In genomic region chr15:68578960-68579935, GRCh38 we compare ENCODE assay signal across 8 cellular contexts. TPM values are rescaled to one million over a fixed set of nuclear protein-coding genes. Genes with fewer than 3 reads are reported as not detected.
DNase-seq lines count a peak whose midpoint lies in the region; ATAC-seq, FAIRE-seq and TF ChIP-seq lines count a peak whose summit lies in the region.

A gene with protein sequence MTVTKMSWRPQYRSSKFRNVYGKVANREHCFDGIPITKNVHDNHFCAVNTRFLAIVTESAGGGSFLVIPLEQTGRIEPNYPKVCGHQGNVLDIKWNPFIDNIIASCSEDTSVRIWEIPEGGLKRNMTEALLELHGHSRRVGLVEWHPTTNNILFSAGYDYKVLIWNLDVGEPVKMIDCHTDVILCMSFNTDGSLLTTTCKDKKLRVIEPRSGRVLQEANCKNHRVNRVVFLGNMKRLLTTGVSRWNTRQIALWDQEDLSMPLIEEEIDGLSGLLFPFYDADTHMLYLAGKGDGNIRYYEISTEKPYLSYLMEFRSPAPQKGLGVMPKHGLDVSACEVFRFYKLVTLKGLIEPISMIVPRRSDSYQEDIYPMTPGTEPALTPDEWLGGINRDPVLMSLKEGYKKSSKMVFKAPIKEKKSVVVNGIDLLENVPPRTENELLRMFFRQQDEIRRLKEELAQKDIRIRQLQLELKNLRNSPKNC (plus strand): TSS chr15:68578993. CDS start chr15:68579263, 270 bp downstream.

- H3K4me3 ChIP-seq in A549 (peak within 1 kb of the TSS; percentile 63), GM23248 (peak within 1 kb of the TSS; percentile 83), SJCRH30 (peak within 1 kb of the TSS; percentile 30), ectodermal cell (ENCODE audit: insufficient read depth, low read depth, low read length) (peak within 1 kb of the TSS; percentile 46), mesendoderm (ENCODE audit: low read length) (peak within 1 kb of the TSS; percentile 38)

- no peak for FAIRE-seq in A549 (lab: Jason Lieb, UNC)

- H3K23ac ChIP-seq in mesendoderm (ENCODE audit: low read length), result no peak within 1 kb of the TSS

- H3K4me1 ChIP-seq in A549 (0 out of 3 replicates have a peak, but pooled peaks cover 4% of the 10 kb centered on the region), GM23248 (ENCODE audit: insufficient read depth) (peaks cover 8% of the 10 kb centered on the region; the same call in 1 of the 2 replicates), SJCRH30 (no peaks in the 10 kb centered on the region), ectodermal cell (ENCODE audit: control insufficient read depth, insufficient read depth, low read length) (peaks cover 24% of the 10 kb centered on the region), mesendoderm (ENCODE audit: control insufficient read depth, low read depth, low read length) (peaks cover 1% of the 10 kb centered on the region)

- H3K9me3 ChIP-seq in A549, result no peaks in the 10 kb centered on the region
- H3K9me3 ChIP-seq in GM23248 (ENCODE audit: low read depth), result no peaks in the 10 kb centered on the region
- H3K9me3 ChIP-seq in SJCRH30 (replicated peaks), result no peaks in the 10 kb centered on the region
- no peaks in the 10 kb centered on the region for H3K9me3 ChIP-seq in ectodermal cell (ENCODE audit: control insufficient read depth, low read length)

- in situ Hi-C loops in GM23248 (cut with MboI), result no loop called here

- POLR2A ChIA-PET in A549 (lab: Yijun Ruan, JAX), result no interaction called here

- no peak within 1 kb of the TSS for H2BK5ac ChIP-seq in mesendoderm (ENCODE audit: low read length)

- peak within 1 kb of the TSS; percentile 81 for H3K4ac ChIP-seq in mesendoderm (ENCODE audit: low read depth, low read length)

- H3K27me3 ChIP-seq in GM23248 (replicated peaks; ENCODE audit: insufficient read depth) (no peaks in the 10 kb centered on the region), SJCRH30 (peaks cover 19% of the 10 kb centered on the region), ectodermal cell (ENCODE audit: control insufficient read depth, insufficient read depth, low read length, poor library complexity, severe bottlenecking) (peaks cover 35% of the 10 kb centered on the region), mesendoderm (ENCODE audit: insufficient read depth, low read length, poor library complexity) (no peaks in the 10 kb centered on the region)

- no peak within 1 kb of the TSS for H4K8ac ChIP-seq in mesendoderm (ENCODE audit: low read depth, low read length)

- TF ChIP-seq CTCF in A549 (IDR thresholded peaks at IDR 0.05), result no peak

- H3F3A ChIP-seq in GM23248 (ENCODE audit: insufficient read depth), result peaks cover 7% of the 10 kb centered on the region; the same call in 1 of the 2 replicates

- no peaks in the 10 kb centered on the region for H4K20me1 ChIP-seq in GM23248 (ENCODE audit: insufficient read depth)

- no peak within 1 kb of the TSS for H2BK15ac ChIP-seq in mesendoderm (replicated peaks; ENCODE audit: low read depth)

- H3K56ac ChIP-seq in mesendoderm (ENCODE audit: low read length), result peak within 1 kb of the TSS; percentile 72

- whole genome bisulfite sequencing in A549 (ENCODE audit: missing lambda C conversion rate), result 22% methylated on average over 39 of the region's 96 CpGs
- 1 to 2% methylated on average over 50 to 56 of the region's 96 CpGs for WGBS in GM23248 (ENCODE audit: low coverage in 1 of 2, low lambda C conversion rate in 2 of 2, missing lambda C conversion rate in 2 of 2), 2 experiments
- WGBS in ectodermal cell, 2 experiments, result 1% methylated on average over 96 of the region's 96 CpGs
- WGBS in mesendoderm (ENCODE audit: extremely low coverage, insufficient coverage, low lambda C conversion rate), result no CpG with 5 or more reads among the region's 96 CpGs

- H3K9ac ChIP-seq in GM23248 (peak within 1 kb of the TSS; percentile 64), mesendoderm (ENCODE audit: low read length) (peak within 1 kb of the TSS; percentile 63)

- CTCF ChIA-PET in A549 (lab: Yijun Ruan, JAX), result interaction anchor here (1.2 to 4.4 kb wide), 8 partner anchors 19 to 346 kb away, joined by 3 to 33 read pairs (median 12); no protein-coding TSS in a partner anchor

- TF ChIP-seq EP300 in A549 (IDR thresholded peaks at IDR 0.05), result no peak

- TF ChIP-seq POLR2A in A549 (IDR thresholded peaks at IDR 0.05; ENCODE audit: low read length), result no peak

- H3K79me1 ChIP-seq in mesendoderm (ENCODE audit: low read length), result no peaks in the 10 kb centered on the region

- H3K18ac ChIP-seq in mesendoderm (ENCODE audit: low read length), result peak within 1 kb of the TSS; percentile 78

- TF ChIP-seq RAD21 in A549 (conservative IDR thresholded peaks at IDR 0.05 in 1 of 2, IDR thresholded peaks at IDR 0.05 in 1 of 2), result no peak

- no peak within 1 kb of the TSS for H4K5ac ChIP-seq in mesendoderm (ENCODE audit: low read length)

- DNase-seq in A549 (ENCODE audit: low read depth in 1 of 2, low spot score in 1 of 2) (peak; percentile 31 to 50), GM23248 (peak; percentile 65), SJCRH30 (no peak), mesendoderm (peak; percentile 84), SHP77 treated with DMSO at 0.1 percent for 48 hours (lab: John Stamatoyannopoulos, UW) (no peak)

- H3K27ac ChIP-seq in A549 (peak within 1 kb of the TSS; percentile 67 to 81), GM23248 (no peak within 1 kb of the TSS), SJCRH30 (no peak within 1 kb of the TSS), ectodermal cell (ENCODE audit: insufficient read depth, low read depth, low read length, poor library complexity, severe bottlenecking) (no peak within 1 kb of the TSS), mesendoderm (ENCODE audit: low read depth, low read length) (peak within 1 kb of the TSS; percentile 64), temporal lobe (ENCODE audit: low read depth, low read length) (peak within 1 kb of the TSS; percentile 85)

- ATAC-seq in A549 (peak; percentile 32 to 42; a peak in 5 of 6 replicates), HG03280 (IDR thresholded peaks at IDR 0.05; ENCODE audit: unreplicated experiment) (no peak)

- peak within 1 kb of the TSS; percentile 50 for H2AK5ac ChIP-seq in mesendoderm (ENCODE audit: low read length)

- H3K4me2 ChIP-seq in A549, result peak within 1 kb of the TSS; percentile 92
- peak within 1 kb of the TSS; percentile 92 for H3K4me2 ChIP-seq in GM23248 (ENCODE audit: unreplicated experiment)
- H3K4me2 ChIP-seq in mesendoderm (ENCODE audit: low read length), result peak within 1 kb of the TSS; percentile 21

- no peak within 1 kb of the TSS for H2BK120ac ChIP-seq in mesendoderm (ENCODE audit: low read depth, low read length)

- peaks cover 7% of the 10 kb centered on the region for H3K79me2 ChIP-seq in GM23248 (ENCODE audit: insufficient read depth)
- H3K79me2 ChIP-seq in mesendoderm (ENCODE audit: control insufficient read depth, insufficient read depth, low read length), result no peaks in the 10 kb centered on the region

- H2AFZ ChIP-seq in GM23248, result peak within 1 kb of the TSS; percentile 90

- H3K9me2 ChIP-seq in GM23248 (ENCODE audit: insufficient read depth), result no peaks in the 10 kb centered on the region

- H3K36me3 ChIP-seq in GM23248 (ENCODE audit: low read depth) (no peaks in the 10 kb centered on the region), SJCRH30 (no peaks in the 10 kb centered on the region), ectodermal cell (ENCODE audit: control insufficient read depth, insufficient read depth, low read length) (no peaks in the 10 kb centered on the region), mesendoderm (ENCODE audit: control insufficient read depth, insufficient read depth, low read length) (no peaks in the 10 kb centered on the region)

TF ChIP-seq in A549, 52 proteins besides CTCF, POLR2A, EP300 and RAD21 (continues in another document):
- no peak for TF ChIP-seq FOXS1 (CRISPR knock-in tag; IDR thresholded peaks at IDR 0.05)
- TF ChIP-seq HOXA7 (CRISPR knock-in tag; IDR thresholded peaks at IDR 0.05), result no peak
- TF ChIP-seq, protein P1, sequence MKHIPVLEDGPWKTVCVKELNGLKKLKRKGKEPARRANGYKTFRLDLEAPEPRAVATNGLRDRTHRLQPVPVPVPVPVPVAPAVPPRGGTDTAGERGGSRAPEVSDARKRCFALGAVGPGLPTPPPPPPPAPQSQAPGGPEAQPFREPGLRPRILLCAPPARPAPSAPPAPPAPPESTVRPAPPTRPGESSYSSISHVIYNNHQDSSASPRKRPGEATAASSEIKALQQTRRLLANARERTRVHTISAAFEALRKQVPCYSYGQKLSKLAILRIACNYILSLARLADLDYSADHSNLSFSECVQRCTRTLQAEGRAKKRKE (CRISPR knock-in tag; IDR thresholded peaks at IDR 0.05; ENCODE audit: low read depth), result no peak
- TF ChIP-seq CBX2 (IDR thresholded peaks at IDR 0.05; ENCODE audit: borderline replicate concordance, low read depth), result no peak
- TF ChIP-seq RFX5 (IDR thresholded peaks at IDR 0.05), result no peak
- no peak for TF ChIP-seq HEYL (CRISPR knock-in tag; IDR thresholded peaks at IDR 0.05)
- no peak for TF ChIP-seq TP53 (CRISPR knock-in tag; IDR thresholded peaks at IDR 0.05)
- TF ChIP-seq TFCP2L1 (CRISPR knock-in tag; IDR thresholded peaks at IDR 0.05), result no peak
- no peak for TF ChIP-seq ZNF302 (CRISPR knock-in tag; IDR thresholded peaks at IDR 0.05)
- TF ChIP-seq JUNB (IDR thresholded peaks at IDR 0.05), result no peak

RNA-seq across cellular contexts. Expression of the gene that starts here (rescaled TPM):
- 2.0 and 2.4 TPM in 2 replicates for polyA plus RNA-seq in A549 (2011; rRNA removed)
- 1.3 and 1.7 TPM in 2 replicates for polyA plus RNA-seq in A549 (2012; cell fraction: cytosol; rRNA removed)
- 1.5 and 1.8 TPM in 2 replicates for polyA plus RNA-seq in A549 (2012; cell fraction: nucleus; rRNA removed)
- 1.8 to 2.4 TPM (median 2.3 TPM) in 3 replicates for polyA plus RNA-seq in A549 (2017; fragmentation: RNase III; extraction: RNeasy Plus Mini Kit Qiagen cat#74134 plus additional on column Dnase treatment)
- 1.9 and 2.6 TPM in 2 replicates for polyA minus RNA-seq in A549 (2011; rRNA and poly(A)+ RNA removed)
- 7.6 and 7.7 TPM in 2 replicates for total RNA-seq in GM23248 (2014; rRNA removed; shearing (Covaris generic))
- 2.7 and 3.7 TPM in 2 replicates for polyA plus RNA-seq in GM23248 (2016; fragmentation: Nextera tagmentation; extraction: Ambion mirVana)
- not detected in 2 replicates for total RNA-seq in SJCRH30 (2014; rRNA removed; shearing (Covaris generic))
- polyA plus RNA-seq in ectodermal cell (2013, experiment 1 of 4), result 4.9 TPM
- polyA plus RNA-seq in ectodermal cell (2013, experiment 2 of 4), result 4.7 TPM
- polyA plus RNA-seq in ectodermal cell (2013, experiment 3 of 4), result 4.2 TPM
- 4.3 TPM for polyA plus RNA-seq in ectodermal cell (2013, experiment 4 of 4)
- 1.9 TPM for polyA plus RNA-seq in mesendoderm (2013, experiment 1 of 2)
- polyA plus RNA-seq in mesendoderm (2013, experiment 2 of 2), result 1.8 TPM
- 28.0 TPM for total RNA-seq in temporal lobe

Comparison
In these comparisons a context has a peak if more than half of its experiments do, and no peak if none do; other contexts are left out.
1. DNase-seq: peak in A549 (2 of 2), GM23248 (single experiment) and mesendoderm (single experiment); none in SJCRH30 (0 of 2) and SHP77 treated with DMSO at 0.1 percent for 48 hours (single experiment).
2. H3K27ac ChIP-seq: peak in A549 (2 of 2), mesendoderm (single experiment) and temporal lobe (single experiment); none in GM23248 (single experiment), SJCRH30 (single experiment) and ectodermal cell (single experiment).
3. H3K4me2 ChIP-seq: peak in every context shown above with its lines; median percentile 92 in A549; 92 in GM23248; 21 in mesendoderm.
4. H3K4me3 ChIP-seq: peak in every context shown above with its lines; median percentile 83 in GM23248; 63 in A549; 46 in ectodermal cell; 38 in mesendoderm; 30 in SJCRH30.